10 cellular contexts compared by ENCODE assay signal in genomic region chr13:41613984-41614581, GRCh38.
DNase-seq lines count a peak whose midpoint lies in the region; ATAC-seq and TF ChIP-seq lines count a peak whose summit lies in the region.
"Had no signal": no experiment of that assay in that cellular context is flagged by ENCODE, and none has a peak within 500 bp of the region (broad histone marks: within the 10 kb centered on the region; RNA-seq: fewer than 3 reads in every experiment).

No MANE protein-coding gene starts in this region.

- ATAC-seq in right lobe of liver, result peak; percentile 65 to 82 (median 72)
- ATAC-seq in HG02840 (IDR thresholded peaks at IDR 0.05; ENCODE audit: low FRiP score, unreplicated experiment), result no peak
- no peak for ATAC-seq in HG03039 (IDR thresholded peaks at IDR 0.05; ENCODE audit: unreplicated experiment)
- ATAC-seq: WTC11 had no signal

- H3K9me3 ChIP-seq in right lobe of liver (no peaks in the 10 kb centered on the region), subcutaneous abdominal adipose tissue (ENCODE audit: control insufficient read depth in 5 of 5, low read length in 5 of 5) (no peaks in the 10 kb centered on the region)

- H3K4me3 ChIP-seq in epithelial cell of esophagus (ENCODE audit: low read length) (no peak overlapping the region), right lobe of liver (no peak overlapping the region), subcutaneous abdominal adipose tissue (ENCODE audit: low read depth in 1 of 5, low read length in 5 of 5) (no peak overlapping the region)

- H3K36me3 ChIP-seq in right lobe of liver (peaks cover 0 to 30% (median 7%) of the 10 kb centered on the region in 4 donors), subcutaneous abdominal adipose tissue (ENCODE audit: control insufficient read depth in 5 of 5, insufficient read depth in 5 of 5, low read length in 5 of 5) (peaks cover 3 to 19% (median 12%) of the 10 kb centered on the region in 5 donors)

- H3K27ac ChIP-seq in right lobe of liver, result peak overlapping the region in 1 of 3 donors; percentile 23
- peak overlapping the region; percentile 70 for H3K27ac ChIP-seq in subcutaneous abdominal adipose tissue (ENCODE audit: low read depth, low read length)

- peak overlapping the region in 1 of 5 donors; percentile 16 for H3K9ac ChIP-seq in subcutaneous abdominal adipose tissue (ENCODE audit: low read length in 5 of 5)

- TF ChIP-seq POLR2A in right lobe of liver (IDR thresholded peaks at IDR 0.05), result no peak

- DNase-seq in HT-29 (ENCODE audit: low spot score) (peak; percentile 93), epithelial cell of esophagus (ENCODE audit: low read depth) (peak; percentile 39), right lobe of liver (peak in 2 of 3 donors; percentile 27 to 46), NCI-H1930 (lab: John Stamatoyannopoulos, UW) (no peak), amniotic stem cell (lab: John Stamatoyannopoulos, UW) (no peak)
- DNase-seq: NCI-H774 had no signal

- intact Hi-C loops in right lobe of liver (cut with DNase I), result no loop called here

- TF ChIP-seq CTCF in epithelial cell of esophagus (IDR thresholded peaks at IDR 0.05; ENCODE audit: insufficient read depth, low read depth, low read length, missing control alignments) (no peak), right lobe of liver (IDR thresholded peaks at IDR 0.05) (no peak)

- 43% methylated on average over 8 of the region's 12 CpGs for WGBS in right lobe of liver (ENCODE audit: insufficient coverage, low coverage, low lambda C conversion rate, missing lambda C conversion rate)

- H3K27me3 ChIP-seq in right lobe of liver, result no peaks in the 10 kb centered on the region
- H3K27me3 ChIP-seq in subcutaneous abdominal adipose tissue (ENCODE audit: control insufficient read depth in 5 of 5, insufficient read depth in 4 of 5, low read length in 5 of 5), result no peaks in the 10 kb centered on the region

- no peaks in the 10 kb centered on the region for H3K4me1 ChIP-seq in right lobe of liver
- H3K4me1 ChIP-seq in subcutaneous abdominal adipose tissue (ENCODE audit: control insufficient read depth in 5 of 5, insufficient read depth in 5 of 5, low read length in 5 of 5), result peaks cover 10 to 41% (median 33%) of the 10 kb centered on the region in 5 donors

Comparison
In these comparisons a context has a peak if more than half of its experiments do, and no peak if none do; other contexts are left out.
1. DNase-seq: peak in HT-29 (single experiment), epithelial cell of esophagus (single experiment) and right lobe of liver (2 of 3); none in NCI-H1930 (0 of 2) and amniotic stem cell (single experiment).
2. ATAC-seq: peak in right lobe of liver (4 of 4); none in HG02840 (single experiment) and HG03039 (single experiment).